In genomic region chr17:2712300-2713043, GRCh38 we compare ENCODE assay signal across 7 cellular contexts. TPM values are rescaled to one million over a fixed set of nuclear protein-coding genes. Genes with fewer than 3 reads are reported as not detected.
DNase-seq lines count a peak whose midpoint lies in the region; ATAC-seq, FAIRE-seq and TF ChIP-seq lines count a peak whose summit lies in the region.

No MANE protein-coding gene starts in this region.

- intact Hi-C loops in heart right ventricle (cut with DNase I): no loop called here

- H3K27me3 ChIP-seq in HUES48 (ENCODE audit: control insufficient read depth, insufficient read depth, low read length) (peaks cover 4% of the 10 kb centered on the region; the same call in 1 of the 2 replicates), heart right ventricle (no peaks in the 10 kb centered on the region), skeletal muscle tissue (ENCODE audit: control insufficient read depth in 3 of 3, insufficient read depth in 3 of 3, low read length in 3 of 3) (no peaks in the 10 kb centered on the region)

- 43 to 44% methylated on average over 36 of the region's 36 CpGs for WGBS in heart right ventricle, 2 donors

- H3K36me3 ChIP-seq in HUES48 (ENCODE audit: control insufficient read depth, insufficient read depth, low read length) (no peaks in the 10 kb centered on the region), heart right ventricle (peaks cover 0 to 5% (median 0%) of the 10 kb centered on the region in 9 donors), skeletal muscle tissue (ENCODE audit: control insufficient read depth in 3 of 3, insufficient read depth in 3 of 3, low read length in 3 of 3) (peaks cover 0 to 5% (median 2%) of the 10 kb centered on the region in 3 donors)

- ATAC-seq in heart right ventricle: peak in 7 of 8 donors; percentile 1 to 12 (median 4)
- ATAC-seq in GM21515 (IDR thresholded peaks at IDR 0.05; ENCODE audit: unreplicated experiment): no peak

- H3K9ac ChIP-seq in HUES48 (ENCODE audit: low read depth, low read length): 0 out of 2 replicates have a peak overlapping the region, but pooled peaks have one; percentile 34
- peak overlapping the region; percentile 93 for H3K9ac ChIP-seq in skeletal muscle tissue (ENCODE audit: low read depth in 1 of 3, low read length in 3 of 3)

- H3K4me3 ChIP-seq in HUES48 (ENCODE audit: low read depth, low read length) (peak overlapping the region; percentile 63), WI38 (ENCODE audit: low read depth, low read length) (peak overlapping the region; percentile 79), heart right ventricle (peak overlapping the region; percentile 80 to 99 (median 93)), skeletal muscle tissue (ENCODE audit: low read length in 3 of 3) (peak overlapping the region; percentile 90 to 93 (median 92))

- peaks cover 18% of the 10 kb centered on the region for H3K4me1 ChIP-seq in HUES48 (ENCODE audit: control insufficient read depth, insufficient read depth, low read length)
- H3K4me1 ChIP-seq in heart right ventricle: peaks cover 19 to 57% (median 48%) of the 10 kb centered on the region in 9 donors
- H3K4me1 ChIP-seq in skeletal muscle tissue (ENCODE audit: control insufficient read depth in 3 of 3, insufficient read depth in 3 of 3, low read length in 3 of 3): peaks cover 39 to 47% (median 43%) of the 10 kb centered on the region in 3 donors

- FAIRE-seq in GM12892 (lab: Jason Lieb, UNC): no peak

- H3K9me3 ChIP-seq in HUES48 (ENCODE audit: control insufficient read depth, insufficient read depth, low read length) (no peaks in the 10 kb centered on the region), heart right ventricle (no peaks in the 10 kb centered on the region), skeletal muscle tissue (ENCODE audit: control insufficient read depth in 3 of 3, low read length in 3 of 3) (no peaks in the 10 kb centered on the region)

- TF ChIP-seq CTCF in WI38 (IDR thresholded peaks at IDR 0.05; ENCODE audit: low read depth, low read length): no peak
- no peak for TF ChIP-seq CTCF in heart right ventricle (IDR thresholded peaks at IDR 0.05)

- DNase-seq in heart right ventricle (no peak), GM12892 (ENCODE audit: insufficient read length) (no peak), NCI-H748 (lab: John Stamatoyannopoulos, UW; ENCODE audit: unreplicated experiment) (no peak)

- TF ChIP-seq POLR2A in GM12892 (IDR thresholded peaks at IDR 0.05; ENCODE audit: low read depth, low read length): no peak

- H3K27ac ChIP-seq in HUES48 (ENCODE audit: low read depth, low read length) (peak overlapping the region; percentile 27), heart right ventricle (peak overlapping the region; percentile 78 to 99 (median 92)), skeletal muscle tissue (ENCODE audit: low read depth, low read length) (peak overlapping the region; percentile 94)

RNA-seq across cellular contexts. Expression of gene CLUH, which starts 0.9 kb away (rescaled TPM):
- 100 to 1,000 TPM; 122 to 198 (median 170) TPM for total RNA-seq in heart right ventricle
- polyA plus RNA-seq in heart right ventricle: 100 to 1,000 TPM in 1 of 2 donors, 10 to 100 TPM in 1; 55.6 to 123 TPM
- 33.9 TPM for total RNA-seq in skeletal muscle tissue
- 27.1 TPM for polyA plus RNA-seq in GM12892 (2012; ENCODE audit: missing spikeins)

RNA-seq across cellular contexts. Expression of gene CCDC92B, which starts 37.0 kb away (rescaled TPM):
- total RNA-seq in heart right ventricle: under 1 TPM; 0.06 to 0.30 (median 0.19) TPM
- under 1 TPM; 0.06 to 0.44 TPM for polyA plus RNA-seq in heart right ventricle
- total RNA-seq in skeletal muscle tissue: not detected
- polyA plus RNA-seq in GM12892 (2012; ENCODE audit: missing spikeins): not detected

Comparison
In these comparisons a context has a peak if more than half of its experiments do, and no peak if none do; other contexts are left out.
1. H3K27ac ChIP-seq: peak in every context shown above with its lines; median percentile 94 in skeletal muscle tissue; 92 in heart right ventricle; 27 in HUES48.